In genomic region chr17:42980766-42981397, GRCh38 we compare ENCODE assay signal across 1 cellular context.
TF ChIP-seq lines count a peak whose summit lies in the region.

No MANE protein-coding gene starts in this region.

TF ChIP-seq in HepG2, 621 proteins besides CTCF, POLR2A, EP300 and RAD21 (continued from another document and continues in another):
- TF ChIP-seq, protein P1, sequence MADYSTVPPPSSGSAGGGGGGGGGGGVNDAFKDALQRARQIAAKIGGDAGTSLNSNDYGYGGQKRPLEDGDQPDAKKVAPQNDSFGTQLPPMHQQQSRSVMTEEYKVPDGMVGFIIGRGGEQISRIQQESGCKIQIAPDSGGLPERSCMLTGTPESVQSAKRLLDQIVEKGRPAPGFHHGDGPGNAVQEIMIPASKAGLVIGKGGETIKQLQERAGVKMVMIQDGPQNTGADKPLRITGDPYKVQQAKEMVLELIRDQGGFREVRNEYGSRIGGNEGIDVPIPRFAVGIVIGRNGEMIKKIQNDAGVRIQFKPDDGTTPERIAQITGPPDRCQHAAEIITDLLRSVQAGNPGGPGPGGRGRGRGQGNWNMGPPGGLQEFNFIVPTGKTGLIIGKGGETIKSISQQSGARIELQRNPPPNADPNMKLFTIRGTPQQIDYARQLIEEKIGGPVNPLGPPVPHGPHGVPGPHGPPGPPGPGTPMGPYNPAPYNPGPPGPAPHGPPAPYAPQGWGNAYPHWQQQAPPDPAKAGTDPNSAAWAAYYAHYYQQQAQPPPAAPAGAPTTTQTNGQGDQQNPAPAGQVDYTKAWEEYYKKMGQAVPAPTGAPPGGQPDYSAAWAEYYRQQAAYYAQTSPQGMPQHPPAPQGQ (CRISPR knock-in tag; IDR thresholded peaks at IDR 0.05; ENCODE audit: borderline replicate concordance), result no peak
- TF ChIP-seq, protein P2, sequence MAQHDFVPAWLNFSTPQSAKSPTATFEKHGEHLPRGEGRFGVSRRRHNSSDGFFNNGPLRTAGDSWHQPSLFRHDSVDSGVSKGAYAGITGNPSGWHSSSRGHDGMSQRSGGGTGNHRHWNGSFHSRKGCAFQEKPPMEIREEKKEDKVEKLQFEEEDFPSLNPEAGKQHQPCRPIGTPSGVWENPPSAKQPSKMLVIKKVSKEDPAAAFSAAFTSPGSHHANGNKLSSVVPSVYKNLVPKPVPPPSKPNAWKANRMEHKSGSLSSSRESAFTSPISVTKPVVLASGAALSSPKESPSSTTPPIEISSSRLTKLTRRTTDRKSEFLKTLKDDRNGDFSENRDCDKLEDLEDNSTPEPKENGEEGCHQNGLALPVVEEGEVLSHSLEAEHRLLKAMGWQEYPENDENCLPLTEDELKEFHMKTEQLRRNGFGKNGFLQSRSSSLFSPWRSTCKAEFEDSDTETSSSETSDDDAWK (CRISPR knock-in tag; IDR thresholded peaks at IDR 0.05), result no peak
- TF ChIP-seq, protein P3, sequence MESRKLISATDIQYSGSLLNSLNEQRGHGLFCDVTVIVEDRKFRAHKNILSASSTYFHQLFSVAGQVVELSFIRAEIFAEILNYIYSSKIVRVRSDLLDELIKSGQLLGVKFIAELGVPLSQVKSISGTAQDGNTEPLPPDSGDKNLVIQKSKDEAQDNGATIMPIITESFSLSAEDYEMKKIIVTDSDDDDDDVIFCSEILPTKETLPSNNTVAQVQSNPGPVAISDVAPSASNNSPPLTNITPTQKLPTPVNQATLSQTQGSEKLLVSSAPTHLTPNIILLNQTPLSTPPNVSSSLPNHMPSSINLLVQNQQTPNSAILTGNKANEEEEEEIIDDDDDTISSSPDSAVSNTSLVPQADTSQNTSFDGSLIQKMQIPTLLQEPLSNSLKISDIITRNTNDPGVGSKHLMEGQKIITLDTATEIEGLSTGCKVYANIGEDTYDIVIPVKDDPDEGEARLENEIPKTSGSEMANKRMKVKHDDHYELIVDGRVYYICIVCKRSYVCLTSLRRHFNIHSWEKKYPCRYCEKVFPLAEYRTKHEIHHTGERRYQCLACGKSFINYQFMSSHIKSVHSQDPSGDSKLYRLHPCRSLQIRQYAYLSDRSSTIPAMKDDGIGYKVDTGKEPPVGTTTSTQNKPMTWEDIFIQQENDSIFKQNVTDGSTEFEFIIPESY (CRISPR knock-in tag; IDR thresholded peaks at IDR 0.05), result 0 out of 2 replicates have a peak, but pooled peaks have one; percentile 12
- TF ChIP-seq TARDBP (CRISPR knock-in tag; IDR thresholded peaks at IDR 0.05) (no peak; the same call in 1 of the 2 replicates), NKX3-1 (CRISPR knock-in tag; IDR thresholded peaks at IDR 0.05) (no peak), CHCHD3 (CRISPR knock-in tag; IDR thresholded peaks at IDR 0.05) (0 out of 2 replicates have a peak, but pooled peaks have one; percentile 17), ZNF788 (CRISPR knock-in tag; IDR thresholded peaks at IDR 0.05; ENCODE audit: borderline replicate concordance) (peak; percentile 34; the same call in 1 of the 2 replicates), PAWR (CRISPR knock-in tag; IDR thresholded peaks at IDR 0.05; ENCODE audit: borderline replicate concordance) (no peak), STAT5B (CRISPR knock-in tag; IDR thresholded peaks at IDR 0.05) (no peak), ZNF605 (CRISPR knock-in tag; IDR thresholded peaks at IDR 0.05) (0 out of 2 replicates have a peak, but pooled peaks have one; percentile 19), ARID2 (CRISPR knock-in tag; IDR thresholded peaks at IDR 0.05; ENCODE audit: borderline replicate concordance) (no peak), ETV6 (CRISPR knock-in tag; conservative IDR thresholded peaks at IDR 0.05) (no peak), FOXA1 (IDR thresholded peaks at IDR 0.05) (no peak), FOXA1 (CRISPR knock-in tag; IDR thresholded peaks at IDR 0.05) (no peak), ZSCAN29 (CRISPR knock-in tag; conservative IDR thresholded peaks at IDR 0.05) (no peak), YEATS2 (CRISPR knock-in tag; IDR thresholded peaks at IDR 0.05; ENCODE audit: borderline replicate concordance) (0 out of 2 replicates have a peak, but pooled peaks have one; percentile 22), FIP1L1 (IDR thresholded peaks at IDR 0.05; ENCODE audit: borderline replicate concordance, insufficient read depth, low read depth, low read length) (no peak), DNMT3B (CRISPR knock-in tag; conservative IDR thresholded peaks at IDR 0.05) (no peak), ZNF30 (CRISPR knock-in tag; IDR thresholded peaks at IDR 0.05) (peak; percentile 82; the same call in 1 of the 2 replicates), SAP130 (CRISPR knock-in tag; IDR thresholded peaks at IDR 0.05; ENCODE audit: low read depth) (no peak; the same call in 1 of the 2 replicates), PHF5A (CRISPR knock-in tag; IDR thresholded peaks at IDR 0.05; ENCODE audit: low read depth, unreplicated experiment) (no peak), ZNF441 (CRISPR knock-in tag; IDR thresholded peaks at IDR 0.05; ENCODE audit: borderline replicate concordance) (peak; percentile 83; the same call in 1 of the 2 replicates), SALL1 (CRISPR knock-in tag; IDR thresholded peaks at IDR 0.05) (peak; percentile 84), MEIS1 (CRISPR knock-in tag; IDR thresholded peaks at IDR 0.05; ENCODE audit: borderline replicate concordance) (no peak; the same call in 1 of the 2 replicates), AHR (CRISPR knock-in tag; IDR thresholded peaks at IDR 0.05) (no peak), KLF9 (CRISPR knock-in tag; IDR thresholded peaks at IDR 0.05; ENCODE audit: low read depth) (no peak), EED (CRISPR knock-in tag; IDR thresholded peaks at IDR 0.05) (peak; percentile 88), HNRNPUL1 (IDR thresholded peaks at IDR 0.05; ENCODE audit: low read depth, low read length) (no peak), ZNF292 (CRISPR knock-in tag; IDR thresholded peaks at IDR 0.05; ENCODE audit: borderline replicate concordance, low read depth) (0 out of 2 replicates have a peak, but pooled peaks have one; percentile 43), ZBTB1 (CRISPR knock-in tag; IDR thresholded peaks at IDR 0.05; ENCODE audit: borderline replicate concordance) (no peak), ZBTB37 (CRISPR knock-in tag; IDR thresholded peaks at IDR 0.05) (no peak), DPF2 (CRISPR knock-in tag; IDR thresholded peaks at IDR 0.05; ENCODE audit: borderline replicate concordance, low read depth) (no peak), ZBTB25 (CRISPR knock-in tag; IDR thresholded peaks at IDR 0.05) (no peak), HNRNPK (IDR thresholded peaks at IDR 0.05; ENCODE audit: low read depth, low read length, poor library complexity, severe bottlenecking) (no peak), PAF1 (CRISPR knock-in tag; IDR thresholded peaks at IDR 0.05) (no peak), ZNF17 (CRISPR knock-in tag; IDR thresholded peaks at IDR 0.05) (0 out of 2 replicates have a peak, but pooled peaks have one; percentile 57), TRIM24 (CRISPR knock-in tag; IDR thresholded peaks at IDR 0.05) (no peak), ZNF563 (CRISPR knock-in tag; IDR thresholded peaks at IDR 0.05) (peak; percentile 95), TBX2 (CRISPR knock-in tag; IDR thresholded peaks at IDR 0.05; ENCODE audit: borderline replicate concordance) (no peak; the same call in 1 of the 2 replicates), ZNF333 (CRISPR knock-in tag; IDR thresholded peaks at IDR 0.05; ENCODE audit: borderline replicate concordance) (no peak), NPAS2 (CRISPR knock-in tag; IDR thresholded peaks at IDR 0.05; ENCODE audit: borderline replicate concordance) (no peak), HDAC2 (CRISPR knock-in tag; IDR thresholded peaks at IDR 0.05) (no peak), ERF (CRISPR knock-in tag; IDR thresholded peaks at IDR 0.05) (no peak; the same call in 1 of the 2 replicates), REPIN1 (CRISPR knock-in tag; IDR thresholded peaks at IDR 0.05; ENCODE audit: borderline replicate concordance, low read depth) (no peak), SP4 (CRISPR knock-in tag; IDR thresholded peaks at IDR 0.05) (no peak)
- TF ChIP-seq, protein P4, sequence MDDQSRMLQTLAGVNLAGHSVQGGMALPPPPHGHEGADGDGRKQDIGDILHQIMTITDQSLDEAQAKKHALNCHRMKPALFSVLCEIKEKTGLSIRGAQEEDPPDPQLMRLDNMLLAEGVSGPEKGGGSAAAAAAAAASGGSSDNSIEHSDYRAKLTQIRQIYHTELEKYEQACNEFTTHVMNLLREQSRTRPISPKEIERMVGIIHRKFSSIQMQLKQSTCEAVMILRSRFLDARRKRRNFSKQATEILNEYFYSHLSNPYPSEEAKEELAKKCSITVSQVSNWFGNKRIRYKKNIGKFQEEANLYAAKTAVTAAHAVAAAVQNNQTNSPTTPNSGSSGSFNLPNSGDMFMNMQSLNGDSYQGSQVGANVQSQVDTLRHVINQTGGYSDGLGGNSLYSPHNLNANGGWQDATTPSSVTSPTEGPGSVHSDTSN (CRISPR knock-in tag; IDR thresholded peaks at IDR 0.05; ENCODE audit: borderline replicate concordance), result no peak
- TF ChIP-seq, protein P5, sequence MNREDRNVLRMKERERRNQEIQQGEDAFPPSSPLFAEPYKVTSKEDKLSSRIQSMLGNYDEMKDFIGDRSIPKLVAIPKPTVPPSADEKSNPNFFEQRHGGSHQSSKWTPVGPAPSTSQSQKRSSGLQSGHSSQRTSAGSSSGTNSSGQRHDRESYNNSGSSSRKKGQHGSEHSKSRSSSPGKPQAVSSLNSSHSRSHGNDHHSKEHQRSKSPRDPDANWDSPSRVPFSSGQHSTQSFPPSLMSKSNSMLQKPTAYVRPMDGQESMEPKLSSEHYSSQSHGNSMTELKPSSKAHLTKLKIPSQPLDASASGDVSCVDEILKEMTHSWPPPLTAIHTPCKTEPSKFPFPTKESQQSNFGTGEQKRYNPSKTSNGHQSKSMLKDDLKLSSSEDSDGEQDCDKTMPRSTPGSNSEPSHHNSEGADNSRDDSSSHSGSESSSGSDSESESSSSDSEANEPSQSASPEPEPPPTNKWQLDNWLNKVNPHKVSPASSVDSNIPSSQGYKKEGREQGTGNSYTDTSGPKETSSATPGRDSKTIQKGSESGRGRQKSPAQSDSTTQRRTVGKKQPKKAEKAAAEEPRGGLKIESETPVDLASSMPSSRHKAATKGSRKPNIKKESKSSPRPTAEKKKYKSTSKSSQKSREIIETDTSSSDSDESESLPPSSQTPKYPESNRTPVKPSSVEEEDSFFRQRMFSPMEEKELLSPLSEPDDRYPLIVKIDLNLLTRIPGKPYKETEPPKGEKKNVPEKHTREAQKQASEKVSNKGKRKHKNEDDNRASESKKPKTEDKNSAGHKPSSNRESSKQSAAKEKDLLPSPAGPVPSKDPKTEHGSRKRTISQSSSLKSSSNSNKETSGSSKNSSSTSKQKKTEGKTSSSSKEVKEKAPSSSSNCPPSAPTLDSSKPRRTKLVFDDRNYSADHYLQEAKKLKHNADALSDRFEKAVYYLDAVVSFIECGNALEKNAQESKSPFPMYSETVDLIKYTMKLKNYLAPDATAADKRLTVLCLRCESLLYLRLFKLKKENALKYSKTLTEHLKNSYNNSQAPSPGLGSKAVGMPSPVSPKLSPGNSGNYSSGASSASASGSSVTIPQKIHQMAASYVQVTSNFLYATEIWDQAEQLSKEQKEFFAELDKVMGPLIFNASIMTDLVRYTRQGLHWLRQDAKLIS (CRISPR knock-in tag; IDR thresholded peaks at IDR 0.05), result no peak
- TF ChIP-seq, protein P6, sequence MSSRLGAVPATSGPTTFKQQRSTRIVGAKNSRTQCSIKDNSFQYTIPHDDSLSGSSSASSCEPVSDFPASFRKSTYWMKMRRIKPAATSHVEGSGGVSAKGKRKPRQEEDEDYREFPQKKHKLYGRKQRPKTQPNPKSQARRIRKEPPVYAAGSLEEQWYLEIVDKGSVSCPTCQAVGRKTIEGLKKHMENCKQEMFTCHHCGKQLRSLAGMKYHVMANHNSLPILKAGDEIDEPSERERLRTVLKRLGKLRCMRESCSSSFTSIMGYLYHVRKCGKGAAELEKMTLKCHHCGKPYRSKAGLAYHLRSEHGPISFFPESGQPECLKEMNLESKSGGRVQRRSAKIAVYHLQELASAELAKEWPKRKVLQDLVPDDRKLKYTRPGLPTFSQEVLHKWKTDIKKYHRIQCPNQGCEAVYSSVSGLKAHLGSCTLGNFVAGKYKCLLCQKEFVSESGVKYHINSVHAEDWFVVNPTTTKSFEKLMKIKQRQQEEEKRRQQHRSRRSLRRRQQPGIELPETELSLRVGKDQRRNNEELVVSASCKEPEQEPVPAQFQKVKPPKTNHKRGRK (CRISPR knock-in tag; IDR thresholded peaks at IDR 0.05), result no peak
- TF ChIP-seq, protein P7, sequence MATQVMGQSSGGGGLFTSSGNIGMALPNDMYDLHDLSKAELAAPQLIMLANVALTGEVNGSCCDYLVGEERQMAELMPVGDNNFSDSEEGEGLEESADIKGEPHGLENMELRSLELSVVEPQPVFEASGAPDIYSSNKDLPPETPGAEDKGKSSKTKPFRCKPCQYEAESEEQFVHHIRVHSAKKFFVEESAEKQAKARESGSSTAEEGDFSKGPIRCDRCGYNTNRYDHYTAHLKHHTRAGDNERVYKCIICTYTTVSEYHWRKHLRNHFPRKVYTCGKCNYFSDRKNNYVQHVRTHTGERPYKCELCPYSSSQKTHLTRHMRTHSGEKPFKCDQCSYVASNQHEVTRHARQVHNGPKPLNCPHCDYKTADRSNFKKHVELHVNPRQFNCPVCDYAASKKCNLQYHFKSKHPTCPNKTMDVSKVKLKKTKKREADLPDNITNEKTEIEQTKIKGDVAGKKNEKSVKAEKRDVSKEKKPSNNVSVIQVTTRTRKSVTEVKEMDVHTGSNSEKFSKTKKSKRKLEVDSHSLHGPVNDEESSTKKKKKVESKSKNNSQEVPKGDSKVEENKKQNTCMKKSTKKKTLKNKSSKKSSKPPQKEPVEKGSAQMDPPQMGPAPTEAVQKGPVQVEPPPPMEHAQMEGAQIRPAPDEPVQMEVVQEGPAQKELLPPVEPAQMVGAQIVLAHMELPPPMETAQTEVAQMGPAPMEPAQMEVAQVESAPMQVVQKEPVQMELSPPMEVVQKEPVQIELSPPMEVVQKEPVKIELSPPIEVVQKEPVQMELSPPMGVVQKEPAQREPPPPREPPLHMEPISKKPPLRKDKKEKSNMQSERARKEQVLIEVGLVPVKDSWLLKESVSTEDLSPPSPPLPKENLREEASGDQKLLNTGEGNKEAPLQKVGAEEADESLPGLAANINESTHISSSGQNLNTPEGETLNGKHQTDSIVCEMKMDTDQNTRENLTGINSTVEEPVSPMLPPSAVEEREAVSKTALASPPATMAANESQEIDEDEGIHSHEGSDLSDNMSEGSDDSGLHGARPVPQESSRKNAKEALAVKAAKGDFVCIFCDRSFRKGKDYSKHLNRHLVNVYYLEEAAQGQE (IDR thresholded peaks at IDR 0.05; ENCODE audit: borderline replicate concordance in 1 of 2, low read depth in 1 of 2, low read length in 2 of 2), result peak in 1 of 2 experiments; percentile 22; a peak in 1 of 4 replicates
